8 cellular contexts compared by ENCODE assay signal in the genomic region with DNA sequence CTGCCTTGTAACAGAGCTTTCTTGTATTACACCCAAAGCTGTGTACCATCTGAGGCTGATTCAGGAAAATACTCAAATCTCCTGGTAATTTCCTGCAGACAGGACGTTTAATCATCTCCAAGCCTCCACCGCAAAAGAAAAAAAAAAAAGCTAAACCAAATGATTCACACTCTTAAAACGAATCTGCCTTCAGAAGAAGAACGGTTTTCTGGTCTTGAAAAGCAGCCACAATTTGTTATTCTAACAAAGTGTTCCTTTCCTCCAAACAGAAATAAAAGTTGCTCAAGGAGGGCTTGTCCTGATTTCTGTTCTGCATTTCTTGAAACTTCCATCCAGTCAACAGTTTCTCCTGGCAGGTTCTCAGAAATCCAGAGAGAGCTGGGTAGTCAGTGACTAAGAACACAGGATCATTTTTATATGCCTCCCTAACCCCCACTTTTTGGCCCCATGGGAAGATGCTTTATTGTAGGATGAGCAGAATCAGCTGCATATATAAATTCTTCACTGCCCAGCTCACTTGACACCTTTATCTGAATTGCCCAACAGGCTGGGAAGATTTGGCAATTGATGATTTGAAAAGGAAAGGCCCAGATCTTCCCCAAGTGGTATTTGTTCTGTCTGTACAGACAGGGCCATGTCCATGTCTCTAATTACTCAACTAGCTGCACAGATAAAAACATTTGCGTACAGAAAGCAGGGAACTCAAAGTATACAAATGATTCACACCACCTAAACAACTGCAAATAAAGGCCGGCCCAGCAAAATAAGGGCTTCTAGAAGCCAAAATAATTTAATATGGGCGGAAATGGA. TPM values are rescaled to one million over a fixed set of nuclear protein-coding genes. Genes with fewer than 3 reads are reported as not detected.
DNase-seq lines count a peak whose midpoint lies in the region; ATAC-seq, FAIRE-seq and TF ChIP-seq lines count a peak whose summit lies in the region.

No MANE protein-coding gene starts in this region.

- no peaks in the 10 kb centered on the region for H3K36me3 Mint-ChIP-seq in activated T-cell treated with anti-CD3 and anti-CD28 coated beads, Interleukin-2, amount 50 U/mL, for 24 hours (ENCODE audit: low read depth)

- H3K4me1 Mint-ChIP-seq in activated T-cell treated with anti-CD3 and anti-CD28 coated beads, Interleukin-2, amount 50 U/mL, for 24 hours (ENCODE audit: low read depth): no peaks in the 10 kb centered on the region

- no peak overlapping the region for H3K23ac ChIP-seq in neuronal stem cell (ENCODE audit: low read depth, low read length, poor library complexity)

- no peak overlapping the region for H3K18ac ChIP-seq in neuronal stem cell (ENCODE audit: low read length)

- WGBS in neuronal stem cell (ENCODE audit: extremely low coverage in 2 of 2, insufficient read length in 2 of 2, insufficient replicate concordance in 1 of 2), 2 donors: no CpG with 5 or more reads among the region's 7 CpGs

- no peak overlapping the region for H3K4ac ChIP-seq in neuronal stem cell (ENCODE audit: low read length)

- peak overlapping the region; percentile 78 for H3K4me3 ChIP-seq in AG04450 (ENCODE audit: low read depth, low read length)
- H3K4me3 ChIP-seq in neuronal stem cell (ENCODE audit: low read length in 2 of 2): no peak overlapping the region

- peak; percentile 96 for FAIRE-seq in RCC 7860 (lab: Jason Lieb, UNC)

- no peak overlapping the region for H3K4me3 Mint-ChIP-seq in activated T-cell treated with anti-CD3 and anti-CD28 coated beads, Interleukin-2, amount 50 U/mL, for 24 hours

- DNase-seq in AG04450 (ENCODE audit: low read depth, low spot score): peak; percentile 72
- peak; percentile 75 for DNase-seq in RCC 7860 (ENCODE audit: low spot score)
- peak; percentile 97 for DNase-seq in fibroblast of peridontal ligament (ENCODE audit: extremely low read depth)
- no peak for DNase-seq in neuronal stem cell (ENCODE audit: low spot score)
- no peak for DNase-seq in activated T-cell treated with anti-CD3 and anti-CD28 coated beads, Interleukin-2, amount 50 U/mL, for 24 hours

- no peaks in the 10 kb centered on the region for H3K9me3 Mint-ChIP-seq in activated T-cell treated with anti-CD3 and anti-CD28 coated beads, Interleukin-2, amount 50 U/mL, for 24 hours

- no peak overlapping the region for H4K8ac ChIP-seq in neuronal stem cell (ENCODE audit: low read depth, low read length)

- H2BK5ac ChIP-seq in neuronal stem cell (ENCODE audit: low read length): no peak overlapping the region

- H3K36me3 ChIP-seq in neuronal stem cell (replicated peaks in 1 of 2; ENCODE audit: control insufficient read depth in 2 of 2, insufficient read depth in 2 of 2, low read length in 2 of 2): no peaks in the 10 kb centered on the region

- CTCF ChIA-PET in AG04450 (lab: Charles Lee): interaction anchor here (0.6 to 4.3 kb wide), 14 partner anchors 11 to 264 kb away, joined by 3 to 27 read pairs (median 3); a partner anchor contains a TSS

- no peak overlapping the region for H2AFZ ChIP-seq in neuronal stem cell (ENCODE audit: low read length)

- H2BK120ac ChIP-seq in neuronal stem cell (ENCODE audit: low read depth, low read length): no peak overlapping the region

- no peak overlapping the region for H3K9ac ChIP-seq in neuronal stem cell (ENCODE audit: low read depth, low read length, poor library complexity)

- H2BK12ac ChIP-seq in neuronal stem cell (ENCODE audit: low read length): no peak overlapping the region

- peak overlapping the region; percentile 41 for H3K4me2 ChIP-seq in neuronal stem cell (ENCODE audit: insufficient read depth, low read length, poor library complexity, severe bottlenecking)

- ATAC-seq in GM19395 (IDR thresholded peaks at IDR 0.05; ENCODE audit: unreplicated experiment) (no peak), GM21737 (IDR thresholded peaks at IDR 0.05; ENCODE audit: unreplicated experiment) (no peak), HG03439 (IDR thresholded peaks at IDR 0.05; ENCODE audit: unreplicated experiment) (no peak)

- H2BK15ac ChIP-seq in neuronal stem cell (ENCODE audit: low read length): no peak overlapping the region

- H3K27me3 Mint-ChIP-seq in activated T-cell treated with anti-CD3 and anti-CD28 coated beads, Interleukin-2, amount 50 U/mL, for 24 hours: peaks cover 47% of the 10 kb centered on the region

- no peaks in the 10 kb centered on the region for H3K9me3 ChIP-seq in AG04450 (ENCODE audit: control insufficient read depth, insufficient read depth, low read length)
- H3K9me3 ChIP-seq in neuronal stem cell (replicated peaks in 1 of 2; ENCODE audit: control insufficient read depth in 2 of 2, insufficient read depth in 1 of 2, low read depth in 1 of 2, low read length in 2 of 2): peaks cover 0 to 12% of the 10 kb centered on the region in 2 donors

- POLR2A ChIA-PET in AG04450 (lab: Yijun Ruan, JAX): interaction anchor here (0.6 to 1.7 kb wide), 13 partner anchors 25 to 235 kb away, joined by 3 to 11 read pairs (median 4); a partner anchor contains a TSS

- peak overlapping the region; percentile 77 for H3K27ac ChIP-seq in AG04450 (ENCODE audit: low read depth, low read length)
- no peak overlapping the region for H3K27ac ChIP-seq in neuronal stem cell (replicated peaks; ENCODE audit: low read length)

- H3K14ac ChIP-seq in neuronal stem cell (ENCODE audit: low read length): no peak overlapping the region

- no peaks in the 10 kb centered on the region for H3K27me3 ChIP-seq in AG04450 (ENCODE audit: control insufficient read depth, insufficient read depth, low read length)
- H3K27me3 ChIP-seq in neuronal stem cell (ENCODE audit: control insufficient read depth in 3 of 3, insufficient read depth in 3 of 3, low read depth in 1 of 3, low read length in 3 of 3): no peaks in the 10 kb centered on the region

- H3K79me1 ChIP-seq in neuronal stem cell (ENCODE audit: low read depth, low read length): no peaks in the 10 kb centered on the region

- peaks cover 10 to 11% of the 10 kb centered on the region in 2 donors for H3K4me1 ChIP-seq in neuronal stem cell (ENCODE audit: control insufficient read depth in 2 of 2, insufficient read depth in 1 of 2, low read depth in 1 of 2, low read length in 2 of 2)

- no peak overlapping the region for H2AK5ac ChIP-seq in neuronal stem cell (ENCODE audit: low read depth, low read length)

- no peak overlapping the region for H4K91ac ChIP-seq in neuronal stem cell (ENCODE audit: low read depth, low read length, poor library complexity)

- H3K27ac Mint-ChIP-seq in activated T-cell treated with anti-CD3 and anti-CD28 coated beads, Interleukin-2, amount 50 U/mL, for 24 hours: no peak overlapping the region

- TF ChIP-seq CTCF in AG04450 (IDR thresholded peaks at IDR 0.05; ENCODE audit: low read depth, low read length): no peak

RNA-seq across cellular contexts. Expression of a gene that starts 41.0 kb away (rescaled TPM):
- polyA plus RNA-seq in AG04450 (2011; rRNA removed): 14.2 and 14.7 TPM in 2 replicates
- polyA minus RNA-seq in AG04450 (2011; rRNA and poly(A)+ RNA removed): 59.4 and 65.0 TPM in 2 replicates
- 2.2 TPM for polyA plus RNA-seq in neuronal stem cell (2013, experiment 1 of 2)
- polyA plus RNA-seq in neuronal stem cell (2013, experiment 2 of 2): 2.3 TPM

Comparison
In these comparisons a context has a peak if more than half of its experiments do, and no peak if none do; other contexts are left out.
1. DNase-seq: peak in AG04450 (single experiment), RCC 7860 (single experiment) and fibroblast of peridontal ligament (single experiment); none in neuronal stem cell (single experiment) and activated T-cell treated with anti-CD3 and anti-CD28 coated beads, Interleukin-2, amount 50 U/mL, for 24 hours (single experiment).